Comparison of ENCODE assay signal across 8 cellular contexts in genomic region chr1:153658400-153659174, GRCh38. TPM values are rescaled to one million over a fixed set of nuclear protein-coding genes. Genes with fewer than 3 reads are reported as not detected.
DNase-seq lines count a peak whose midpoint lies in the region; ATAC-seq and TF ChIP-seq lines count a peak whose summit lies in the region.

TSS of gene SNAPIN (plus strand) at chr1:153658703. CDS start at chr1:153658744, 41 bp downstream.

- POLR2A ChIA-PET in activated naive CD8-positive, alpha-beta T cell treated with anti-CD3 and anti-CD28 coated beads, Interleukin-2, amount 10 ng/mL, durations not matched to agents 7 days and 5 days (lab: Charles Lee) = interaction anchor here (0.6 to 2.3 kb wide), 12 partner anchors 10 to 332 kb away, joined by 3 to 16 read pairs (median 5); partner anchors contain the start of genes CHTOP, ILF2, INTS3 and RPS27

- H3K27me3 ChIP-seq in parathyroid adenoma (ENCODE audit: control insufficient read depth, insufficient read depth, low read length) (no peaks in the 10 kb centered on the region), tibial artery (no peaks in the 10 kb centered on the region)

- no peaks in the 10 kb centered on the region for H3K9me3 Mint-ChIP-seq in activated naive CD8-positive, alpha-beta T cell treated with anti-CD3 and anti-CD28 coated beads, Interleukin-2, amount 10 ng/mL, durations not matched to agents 7 days and 5 days

- H3K27me3 Mint-ChIP-seq in activated naive CD8-positive, alpha-beta T cell treated with anti-CD3 and anti-CD28 coated beads, Interleukin-2, amount 10 ng/mL, durations not matched to agents 7 days and 5 days = no peaks in the 10 kb centered on the region

- H2AFZ ChIP-seq in parathyroid adenoma = peak within 1 kb of the TSS; percentile 86

- peak within 1 kb of the TSS; percentile 88 for H3K27ac ChIP-seq in parathyroid adenoma
- H3K27ac ChIP-seq in tibial artery = peak within 1 kb of the TSS; percentile 88 to 94

- H3K4me1 ChIP-seq in parathyroid adenoma (no peaks in the 10 kb centered on the region), tibial artery (peaks cover 4 to 11% (median 10%) of the 10 kb centered on the region in 4 donors)

- intact Hi-C loops in head of caudate nucleus (cut with DNase I) = no loop called here
- intact Hi-C loops in tibial artery (cut with DNase I; ENCODE audit: low total_unique reads) = no loop called here

- H3K4me1 Mint-ChIP-seq in activated naive CD8-positive, alpha-beta T cell treated with anti-CD3 and anti-CD28 coated beads, Interleukin-2, amount 10 ng/mL, durations not matched to agents 7 days and 5 days = peaks cover 18% of the 10 kb centered on the region

- H3K79me2 ChIP-seq in parathyroid adenoma = peaks cover 4% of the 10 kb centered on the region

- H3K27ac Mint-ChIP-seq in activated naive CD8-positive, alpha-beta T cell treated with anti-CD3 and anti-CD28 coated beads, Interleukin-2, amount 10 ng/mL, durations not matched to agents 7 days and 5 days = peak within 1 kb of the TSS; percentile 89

- peak within 1 kb of the TSS; percentile 95 for H3K4me3 Mint-ChIP-seq in activated naive CD8-positive, alpha-beta T cell treated with anti-CD3 and anti-CD28 coated beads, Interleukin-2, amount 10 ng/mL, durations not matched to agents 7 days and 5 days

- H3K9me3 ChIP-seq in parathyroid adenoma (ENCODE audit: control insufficient read depth, low read length) = no peaks in the 10 kb centered on the region
- H3K9me3 ChIP-seq in tibial artery = no peaks in the 10 kb centered on the region

- DNase-seq in GM12864 (ENCODE audit: low read depth) (peak; percentile 57), NCI-H1105 treated with DMSO at 0.1 percent for 48 hours (lab: John Stamatoyannopoulos, UW) (peak; percentile 84), SW 1271 (lab: John Stamatoyannopoulos, UW) (peak; percentile 38 to 75), head of caudate nucleus (peak; percentile 86 to 98 (median 93)), tibial artery (peak; percentile 92 to 96)
- peak; percentile 95 for DNase-seq in activated naive CD8-positive, alpha-beta T cell treated with anti-CD3 and anti-CD28 coated beads, Interleukin-2, amount 10 ng/mL, durations not matched to agents 7 days and 5 days

- peak within 1 kb of the TSS; percentile 70 for H3K4me3 ChIP-seq in GM12864 (ENCODE audit: low read depth, low read length)
- H3K4me3 ChIP-seq in parathyroid adenoma (ENCODE audit: low read depth, low read length) = peak within 1 kb of the TSS; percentile 87
- peak within 1 kb of the TSS; percentile 56 to 72 for H3K4me3 ChIP-seq in tibial artery

- H3K9ac ChIP-seq in parathyroid adenoma = peak within 1 kb of the TSS; percentile 11

- ATAC-seq in HG02642 (IDR thresholded peaks at IDR 0.05; ENCODE audit: poor library complexity, unreplicated experiment) = peak; percentile 96
- ATAC-seq in activated naive CD8-positive, alpha-beta T cell treated with anti-CD3 and anti-CD28 coated beads, Interleukin-2, amount 10 ng/mL, durations not matched to agents 7 days and 5 days (ENCODE audit: low read depth) = peak; percentile 100

- TF ChIP-seq CTCF in GM12864 (IDR thresholded peaks at IDR 0.05; ENCODE audit: low read depth, low read length, missing control alignments) (peak; percentile 8), parathyroid adenoma (IDR thresholded peaks at IDR 0.05) (peak; percentile 9), tibial artery (IDR thresholded peaks at IDR 0.05) (peak in 1 of 2 experiments; percentile 25)

- H3K4me2 ChIP-seq in parathyroid adenoma (ENCODE audit: low read length) = peak within 1 kb of the TSS; percentile 80

- H3K36me3 ChIP-seq in parathyroid adenoma (ENCODE audit: control insufficient read depth, insufficient read depth, low read length) (no peaks in the 10 kb centered on the region), tibial artery (peaks cover 29 to 38% (median 31%) of the 10 kb centered on the region in 3 donors)

- H3K36me3 Mint-ChIP-seq in activated naive CD8-positive, alpha-beta T cell treated with anti-CD3 and anti-CD28 coated beads, Interleukin-2, amount 10 ng/mL, durations not matched to agents 7 days and 5 days = peaks cover 13% of the 10 kb centered on the region

RNA-seq across cellular contexts. Expression of gene SNAPIN, which starts in this region (rescaled TPM):
- 10 to 100 TPM; 37.9 TPM for total RNA-seq in activated naive CD8-positive, alpha-beta T cell treated with anti-CD3 and anti-CD28 coated beads, Interleukin-2, amount 10 ng/mL, durations not matched to agents 7 days and 5 days

Comparison
In these comparisons a context has a peak if more than half of its experiments do, and no peak if none do; other contexts are left out.
1. Peak in every context shown above with its lines: DNase-seq, ATAC-seq, H3K4me3 ChIP-seq and H3K27ac ChIP-seq.